8 cellular contexts compared by ENCODE assay signal in the genomic region with DNA sequence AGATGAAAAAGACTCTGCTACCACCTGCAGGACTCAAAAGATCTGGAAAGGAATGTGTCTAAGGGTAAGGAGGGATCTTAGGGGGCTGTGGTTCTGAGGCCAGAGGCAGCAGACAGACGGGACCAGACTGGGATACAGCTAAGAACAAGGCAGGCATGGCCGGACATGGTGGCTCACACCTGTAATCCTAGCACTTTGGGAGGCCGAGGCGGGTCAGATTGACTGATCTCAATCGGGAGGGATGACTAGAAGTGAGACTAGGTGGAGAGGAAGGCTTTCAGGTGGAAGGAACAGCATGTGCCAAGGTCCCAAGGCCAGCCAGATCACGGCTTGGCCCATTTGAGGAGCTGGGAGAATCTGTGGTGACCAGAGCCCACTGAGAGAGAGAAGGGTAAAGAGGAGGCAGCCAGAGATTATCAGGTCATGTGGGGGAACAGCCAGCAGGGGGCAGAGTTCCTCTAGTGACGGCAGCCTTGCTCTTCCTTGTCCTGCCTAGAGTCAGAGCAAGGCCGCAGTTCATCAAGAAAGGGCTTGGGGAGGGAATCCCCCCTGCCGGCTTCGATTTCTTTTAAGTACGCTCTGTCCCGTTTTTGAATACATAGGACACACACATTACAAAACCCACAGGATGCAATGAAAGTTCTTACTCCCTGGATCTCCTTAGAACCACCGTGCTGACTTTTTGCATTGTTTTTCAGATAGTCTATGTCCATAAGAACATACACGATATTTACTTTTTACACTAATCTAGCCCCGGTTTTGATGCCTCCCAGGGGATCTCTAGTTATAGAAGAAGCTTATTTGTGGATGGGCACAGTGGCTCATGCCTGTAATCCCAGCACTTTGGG. TPM values are rescaled to one million over a fixed set of nuclear protein-coding genes. Genes with fewer than 3 reads are reported as not detected.
A peak's percentile ranks its signal among the peaks of the same experiment; 100 is the strongest.
DNase-seq lines count a peak whose midpoint lies in the region; ATAC-seq and TF ChIP-seq lines count a peak whose summit lies in the region.

No MANE protein-coding gene starts in this region.

- H3K27me3 Mint-ChIP-seq in endodermal cell (ENCODE audit: insufficient read depth), result peaks cover 22% of the 10 kb centered on the region

- peaks cover 17% of the 10 kb centered on the region for H3K4me1 Mint-ChIP-seq in endodermal cell

- no peaks in the 10 kb centered on the region for H3K4me1 ChIP-seq in endodermal cell (ENCODE audit: control insufficient read depth, insufficient read depth, low read length)

- no peak overlapping the region for H3K9ac ChIP-seq in endodermal cell (ENCODE audit: extremely low read depth, low read length, poor library complexity, severe bottlenecking)

- peak overlapping the region; percentile 38 for H3K27ac Mint-ChIP-seq in endodermal cell

- peak; percentile 93 for TF ChIP-seq CTCF in endodermal cell (conservative IDR thresholded peaks at IDR 0.05)

- no peaks in the 10 kb centered on the region for H3K9me3 Mint-ChIP-seq in endodermal cell

- DNase-seq in DMS53 treated with DMSO at 0.1 percent for 48 hours (lab: John Stamatoyannopoulos, UW; ENCODE audit: unreplicated experiment), result peak; percentile 68
- DNase-seq in HK-2 (ENCODE audit: unreplicated experiment), result peak; percentile 87
- peak; percentile 62 to 72 for DNase-seq in NOMO-1 (lab: John Stamatoyannopoulos, UW; ENCODE audit: unreplicated experiment in 2 of 2)
- peak; percentile 56 to 70 for DNase-seq in activated CD8-positive, alpha-beta memory T cell treated with anti-CD3 and anti-CD28 coated beads for 4 hours (ENCODE audit: low read depth in 2 of 2)
- peak; percentile 97 for DNase-seq in endodermal cell
- DNase-seq in myocyte (ENCODE audit: low read depth), result peak; percentile 88
- DNase-seq in stimulated activated CD8-positive, alpha-beta memory T cell treated with anti-CD3 and anti-CD28 coated beads, Interleukin-4, amount 100 ng/mL, for 48 hours, result peak; percentile 95

- H3K4me3 ChIP-seq in endodermal cell (ENCODE audit: low read length), result no peak overlapping the region

- no peaks in the 10 kb centered on the region for H3K36me3 ChIP-seq in endodermal cell (ENCODE audit: control insufficient read depth, insufficient read depth, low read length)

- no peak overlapping the region for H3K27ac ChIP-seq in endodermal cell (ENCODE audit: low read depth, low read length)

- no peak overlapping the region for H3K4me3 Mint-ChIP-seq in endodermal cell

- H3K36me3 Mint-ChIP-seq in endodermal cell (ENCODE audit: low read depth), result no peaks in the 10 kb centered on the region

- ATAC-seq in GM21423 (IDR thresholded peaks at IDR 0.05; ENCODE audit: unreplicated experiment), result no peak

- H3K27me3 ChIP-seq in endodermal cell (ENCODE audit: control insufficient read depth, insufficient read depth, low read length, poor library complexity, severe bottlenecking), result peaks cover 7% of the 10 kb centered on the region

- WGBS in endodermal cell (ENCODE audit: insufficient coverage in 1 of 2, insufficient read length in 1 of 2), 2 experiments, result 34 to 47% methylated on average over 10 to 15 of the region's 15 CpGs

- H3K9me3 ChIP-seq in endodermal cell (ENCODE audit: control insufficient read depth, low read length), result no peaks in the 10 kb centered on the region

RNA-seq across cellular contexts. Expression of gene OLFML2A, which starts 2.6 kb away (rescaled TPM):
- total RNA-seq in endodermal cell (10 to 100 TPM; 28.1 to 31.2 TPM), myocyte (253 and 530 TPM in 2 replicates)
- 8.2 TPM for polyA plus RNA-seq in endodermal cell (2013, experiment 1 of 2)
- 7.8 TPM for polyA plus RNA-seq in endodermal cell (2013, experiment 2 of 2)
- polyA plus RNA-seq in myocyte (2012), result 57.0 TPM

RNA-seq across cellular contexts. Expression of gene NR6A1, which starts 3.2 kb away (rescaled TPM):
- total RNA-seq in endodermal cell, result 100 to 1,000 TPM; 168 to 206 TPM
- 47.4 TPM for polyA plus RNA-seq in endodermal cell (2013, experiment 1 of 2)
- 49.5 TPM for polyA plus RNA-seq in endodermal cell (2013, experiment 2 of 2)
- 1.9 and 2.1 TPM in 2 replicates for total RNA-seq in myocyte
- 0.95 TPM for polyA plus RNA-seq in myocyte (2012)

Comparison
In these comparisons a context has a peak if more than half of its experiments do, and no peak if none do; other contexts are left out.
1. RNA of gene NR6A1, which starts 3.2 kb away (total RNA-seq): 168 to 206 TPM in endodermal cell; 1.9 to 2.1 TPM in myocyte; every median in the first group is over 10 times any median in the second.
2. Peak in every context shown above with its lines, with median percentiles within 50 percentile points of each other: DNase-seq.